ENCODE assay signal across 19 cellular contexts in genomic region chr14:84403585-84403984, GRCh38.
A peak's percentile ranks its signal among the peaks of the same experiment; 100 is the strongest.
DNase-seq lines count a peak whose midpoint lies in the region; ATAC-seq and TF ChIP-seq lines count a peak whose summit lies in the region.
"Had no signal": no experiment of that assay in that cellular context is flagged by ENCODE, and none has a peak within 500 bp of the region (broad histone marks: within the 10 kb centered on the region; RNA-seq: fewer than 3 reads in every experiment).

No MANE protein-coding gene starts in this region.

- H3K4me1 Mint-ChIP-seq in progenitor cell of endocrine pancreas (ENCODE audit: low read depth): peaks cover 12% of the 10 kb centered on the region
- H3K4me1 Mint-ChIP-seq: activated CD4-positive, alpha-beta T cell treated with anti-CD3 and anti-CD28 coated beads for 36 hours had no signal

- H3K27me3 ChIP-seq in H7 (ENCODE audit: control insufficient read depth, insufficient read depth, low read length): no peaks in the 10 kb centered on the region
- H3K27me3 ChIP-seq in left ventricle myocardium inferior (ENCODE audit: low read depth): no peaks in the 10 kb centered on the region
- H3K27me3 ChIP-seq: gastrocnemius medialis, SJSA1, testis had no signal

- TF ChIP-seq CTCF in progenitor cell of endocrine pancreas (IDR thresholded peaks at IDR 0.05; ENCODE audit: unreplicated experiment) (no peak), left ventricle myocardium inferior (IDR thresholded peaks at IDR 0.05; ENCODE audit: borderline replicate concordance) (no peak)

- no peak for ATAC-seq in HG02571 (IDR thresholded peaks at IDR 0.05; ENCODE audit: unreplicated experiment)
- ATAC-seq: activated CD4-positive, alpha-beta T cell treated with anti-CD3 and anti-CD28 coated beads for 36 hours; gastrocnemius medialis had no signal

- H3K36me3 Mint-ChIP-seq in progenitor cell of endocrine pancreas (ENCODE audit: insufficient read depth): no peaks in the 10 kb centered on the region

- peak overlapping the region; percentile 83 for H3K27ac Mint-ChIP-seq in progenitor cell of endocrine pancreas
- H3K27ac Mint-ChIP-seq: activated CD4-positive, alpha-beta T cell treated with anti-CD3 and anti-CD28 coated beads for 36 hours; T-helper 2 cell treated with Interferon-gamma antibody and Interleukin-4, amounts not matched to agents 5 μg/mL and 100 μg/mL, for 36 hours had no signal

- H3K4me3 ChIP-seq in H7 (ENCODE audit: insufficient read depth, low read depth, low read length) (no peak overlapping the region), left ventricle myocardium inferior (no peak overlapping the region)
- H3K4me3 ChIP-seq: gastrocnemius medialis, SJSA1, testis had no signal

- H3K9me3 ChIP-seq in left ventricle myocardium inferior (replicated peaks): no peaks in the 10 kb centered on the region
- H3K9me3 ChIP-seq: gastrocnemius medialis, SJSA1, testis had no signal

- H3K36me3 ChIP-seq in H7 (replicated peaks; ENCODE audit: control insufficient read depth, insufficient read depth, low read length) (no peaks in the 10 kb centered on the region), left ventricle myocardium inferior (no peaks in the 10 kb centered on the region)
- H3K36me3 ChIP-seq: gastrocnemius medialis, SJSA1 had no signal

- H3K9me3 Mint-ChIP-seq in progenitor cell of endocrine pancreas (ENCODE audit: low read depth): no peaks in the 10 kb centered on the region

- H3K4me1 ChIP-seq in left ventricle myocardium inferior: no peaks in the 10 kb centered on the region
- H3K4me1 ChIP-seq: gastrocnemius medialis, SJSA1, testis had no signal

- H3K27ac ChIP-seq in left ventricle myocardium inferior (replicated peaks): no peak overlapping the region
- H3K27ac ChIP-seq: gastrocnemius medialis, SJSA1, testis had no signal

- peak; percentile 11 for DNase-seq in H7
- DNase-seq in NCI-H69 (lab: John Stamatoyannopoulos, UW): peak; percentile 45
- peak; percentile 53 for DNase-seq in iPS-NIHi11 (ENCODE audit: low spot score)
- DNase-seq in progenitor cell of endocrine pancreas (ENCODE audit: low spot score, unreplicated experiment): no peak
- no peak for DNase-seq in AG08396 (ENCODE audit: low spot score)
- DNase-seq in left ventricle myocardium inferior: no peak
- no peak for DNase-seq in COLO668 (lab: John Stamatoyannopoulos, UW; ENCODE audit: unreplicated experiment)
- DNase-seq: activated CD4-positive, alpha-beta T cell treated with anti-CD3 and anti-CD28 coated beads for 36 hours; activated effector memory CD4-positive, alpha-beta T cell treated with anti-CD3 and anti-CD28 coated beads, Interleukin-2, amount 50 U/mL, for 16 hours; AML-193; gastrocnemius medialis; KBM-7; NCI-H226; occipital lobe; stimulated activated CD4-positive, alpha-beta T cell treated with anti-CD3 and anti-CD28 coated beads, Interleukin-4, amount 100 ng/mL, for 24 hours; testis had no signal

- H3K27me3 Mint-ChIP-seq in progenitor cell of endocrine pancreas: no peaks in the 10 kb centered on the region
- H3K27me3 Mint-ChIP-seq: activated CD4-positive, alpha-beta T cell treated with anti-CD3 and anti-CD28 coated beads for 36 hours had no signal

- intact Hi-C loops in left ventricle myocardium inferior (cut with micrococcal nuclease): no loop called here

- H3K4me3 Mint-ChIP-seq in progenitor cell of endocrine pancreas (ENCODE audit: low read depth): no peak overlapping the region
- H3K4me3 Mint-ChIP-seq: activated CD4-positive, alpha-beta T cell treated with anti-CD3 and anti-CD28 coated beads for 36 hours; T-helper 2 cell treated with Interferon-gamma antibody and Interleukin-4, amounts not matched to agents 5 μg/mL and 100 μg/mL, for 36 hours had no signal

Comparison
In these comparisons a context has a peak if more than half of its experiments do, and no peak if none do; other contexts are left out.
1. DNase-seq: peak in H7 (single experiment), NCI-H69 (single experiment) and iPS-NIHi11 (single experiment); none in progenitor cell of endocrine pancreas (single experiment), AG08396 (single experiment), left ventricle myocardium inferior (single experiment) and COLO668 (single experiment).